10 cellular contexts compared by ENCODE assay signal in genomic region chr2:197322729-197323720, GRCh38. TPM values are rescaled to one million over a fixed set of nuclear protein-coding genes. Genes with fewer than 3 reads are reported as not detected.
DNase-seq lines count a peak whose midpoint lies in the region; ATAC-seq and TF ChIP-seq lines count a peak whose summit lies in the region.
"Had no signal": no experiment of that assay in that cellular context is flagged by ENCODE, and none has a peak within 500 bp of the region (broad histone marks: within the 10 kb centered on the region; RNA-seq: fewer than 3 reads in every experiment).

No MANE protein-coding gene starts in this region.

- H3K27me3 Mint-ChIP-seq in CD4-positive, CD25-positive, alpha-beta regulatory T cell, result no peaks in the 10 kb centered on the region
- no peaks in the 10 kb centered on the region for H3K27me3 Mint-ChIP-seq in activated naive CD8-positive, alpha-beta T cell treated with anti-CD3 and anti-CD28 coated beads, Interleukin-2, amount 10 ng/mL, durations not matched to agents 7 days and 5 days

- peak overlapping the region; percentile 69 for H3K27ac ChIP-seq in CD4-positive, CD25-positive, alpha-beta regulatory T cell (ENCODE audit: insufficient read depth, low read length, poor library complexity, severe bottlenecking)
- H3K27ac ChIP-seq in suprapubic skin (no peak overlapping the region), MM.1S (ENCODE audit: low read length) (no peak overlapping the region), upper lobe of left lung (peak overlapping the region in 1 of 4 donors; percentile 19)

- H3F3A ChIP-seq in MM.1S (ENCODE audit: insufficient read depth, low read length), result no peaks in the 10 kb centered on the region

- peak overlapping the region; percentile 77 for H3K4me3 ChIP-seq in CD4-positive, CD25-positive, alpha-beta regulatory T cell (ENCODE audit: low read depth, low read length)
- no peak overlapping the region for H3K4me3 ChIP-seq in suprapubic skin
- H3K4me3 ChIP-seq in MM.1S (ENCODE audit: low read length), result no peak overlapping the region
- H3K4me3 ChIP-seq in upper lobe of left lung, result no peak overlapping the region

- POLR2A ChIA-PET in activated naive CD8-positive, alpha-beta T cell treated with anti-CD3 and anti-CD28 coated beads, Interleukin-2, amount 10 ng/mL, durations not matched to agents 7 days and 5 days (lab: Charles Lee), result interaction anchor here (1.0 to 3.0 kb wide), 3 partner anchors 13 to 117 kb away, joined by 3 to 16 read pairs (median 3); partner anchors contain the start of gene ANKRD44

- no peaks in the 10 kb centered on the region for H3K27me3 ChIP-seq in CD4-positive, CD25-positive, alpha-beta regulatory T cell (ENCODE audit: control insufficient read depth, insufficient read depth, low read length)
- H3K27me3 ChIP-seq in suprapubic skin (no peaks in the 10 kb centered on the region), MM.1S (replicated peaks; ENCODE audit: insufficient read depth, low read length) (no peaks in the 10 kb centered on the region), upper lobe of left lung (no peaks in the 10 kb centered on the region)

- ATAC-seq in CD4-positive, CD25-positive, alpha-beta regulatory T cell (ENCODE audit: low read depth in 2 of 2), result peak; percentile 73 to 86
- ATAC-seq in GM19035 (IDR thresholded peaks at IDR 0.05; ENCODE audit: unreplicated experiment), result peak; percentile 58
- peak; percentile 47 for ATAC-seq in HG03159 (IDR thresholded peaks at IDR 0.05; ENCODE audit: unreplicated experiment)
- peak; percentile 78 for ATAC-seq in activated naive CD8-positive, alpha-beta T cell treated with anti-CD3 and anti-CD28 coated beads, Interleukin-2, amount 10 ng/mL, durations not matched to agents 7 days and 5 days (ENCODE audit: low read depth)
- ATAC-seq in upper lobe of left lung (ENCODE audit: low FRiP score in 2 of 2), result no peak
- ATAC-seq: right cardiac atrium had no signal

- no peak for TF ChIP-seq CTCF in suprapubic skin (IDR thresholded peaks at IDR 0.05)
- no peak for TF ChIP-seq CTCF in MM.1S (IDR thresholded peaks at IDR 0.05; ENCODE audit: low read length)
- TF ChIP-seq CTCF in upper lobe of left lung (IDR thresholded peaks at IDR 0.05), result no peak

- H2AFZ ChIP-seq in MM.1S (ENCODE audit: low read length), result no peak overlapping the region

- H3K9me2 ChIP-seq in MM.1S (replicated peaks; ENCODE audit: insufficient read depth, low read length), result no peaks in the 10 kb centered on the region

- DNase-seq in CD4-positive, CD25-positive, alpha-beta regulatory T cell, result peak in 2 of 3 donors; percentile 46 to 67
- DNase-seq in activated naive CD8-positive, alpha-beta T cell treated with anti-CD3 and anti-CD28 coated beads, Interleukin-2, amount 10 ng/mL, durations not matched to agents 7 days and 5 days, result peak; percentile 47
- DNase-seq in suprapubic skin (ENCODE audit: low spot score in 2 of 2) (no peak), RKO (ENCODE audit: low spot score) (no peak), MM.1S (no peak), upper lobe of left lung (no peak)
- DNase-seq: kidney, right cardiac atrium had no signal

- no peak overlapping the region for H3K9ac ChIP-seq in MM.1S (ENCODE audit: low read length)

- H3K4me1 ChIP-seq in CD4-positive, CD25-positive, alpha-beta regulatory T cell (ENCODE audit: control insufficient read depth, insufficient read depth, low read length, poor library complexity, severe bottlenecking), result peaks cover 44% of the 10 kb centered on the region
- H3K4me1 ChIP-seq in suprapubic skin (no peaks in the 10 kb centered on the region), MM.1S (ENCODE audit: low read length) (peaks cover 7% of the 10 kb centered on the region; the same call in 1 of the 2 replicates), upper lobe of left lung (peaks cover 0 to 7% (median 0%) of the 10 kb centered on the region in 4 donors)

- H3K27ac Mint-ChIP-seq in CD4-positive, CD25-positive, alpha-beta regulatory T cell, result peak overlapping the region; percentile 95 to 100 (median 99)
- peak overlapping the region; percentile 89 for H3K27ac Mint-ChIP-seq in activated naive CD8-positive, alpha-beta T cell treated with anti-CD3 and anti-CD28 coated beads, Interleukin-2, amount 10 ng/mL, durations not matched to agents 7 days and 5 days

- no peak overlapping the region for H3K4me2 ChIP-seq in MM.1S (ENCODE audit: low read depth, low read length)

- WGBS in suprapubic skin, result 72% methylated on average over 11 of the region's 11 CpGs
- WGBS in upper lobe of left lung, 2 donors, result 43 to 44% methylated on average over 11 of the region's 11 CpGs

- peaks cover 0 to 1% (median 0%) of the 10 kb centered on the region in 7 donors for H3K9me3 Mint-ChIP-seq in CD4-positive, CD25-positive, alpha-beta regulatory T cell
- H3K9me3 Mint-ChIP-seq in activated naive CD8-positive, alpha-beta T cell treated with anti-CD3 and anti-CD28 coated beads, Interleukin-2, amount 10 ng/mL, durations not matched to agents 7 days and 5 days, result no peaks in the 10 kb centered on the region

- TF ChIP-seq POLR2A in suprapubic skin (IDR thresholded peaks at IDR 0.05) (no peak), upper lobe of left lung (IDR thresholded peaks at IDR 0.05) (no peak)

- H3K36me3 Mint-ChIP-seq in CD4-positive, CD25-positive, alpha-beta regulatory T cell, result peaks cover 4% of the 10 kb centered on the region
- peaks cover 2% of the 10 kb centered on the region for H3K36me3 Mint-ChIP-seq in activated naive CD8-positive, alpha-beta T cell treated with anti-CD3 and anti-CD28 coated beads, Interleukin-2, amount 10 ng/mL, durations not matched to agents 7 days and 5 days

- no peaks in the 10 kb centered on the region for H3K36me3 ChIP-seq in CD4-positive, CD25-positive, alpha-beta regulatory T cell (ENCODE audit: control insufficient read depth, insufficient read depth, low read length)
- H3K36me3 ChIP-seq in suprapubic skin, result no peaks in the 10 kb centered on the region
- H3K36me3 ChIP-seq in MM.1S (replicated peaks; ENCODE audit: insufficient read depth, low read length), result no peaks in the 10 kb centered on the region
- no peaks in the 10 kb centered on the region for H3K36me3 ChIP-seq in upper lobe of left lung

- TF ChIP-seq EP300 in suprapubic skin (IDR thresholded peaks at IDR 0.05) (no peak), upper lobe of left lung (IDR thresholded peaks at IDR 0.05) (no peak)

- H3K9me3 ChIP-seq in CD4-positive, CD25-positive, alpha-beta regulatory T cell (ENCODE audit: control insufficient read depth in 2 of 2, low read length in 2 of 2), result no peaks in the 10 kb centered on the region
- H3K9me3 ChIP-seq in suprapubic skin, result no peaks in the 10 kb centered on the region
- H3K9me3 ChIP-seq in MM.1S (replicated peaks; ENCODE audit: insufficient read depth, low read length), result no peaks in the 10 kb centered on the region
- H3K9me3 ChIP-seq in upper lobe of left lung, result no peaks in the 10 kb centered on the region

- no peaks in the 10 kb centered on the region for H3K79me2 ChIP-seq in MM.1S (ENCODE audit: low read length)

- peak overlapping the region; percentile 38 to 85 (median 68) for H3K4me3 Mint-ChIP-seq in CD4-positive, CD25-positive, alpha-beta regulatory T cell
- H3K4me3 Mint-ChIP-seq in activated naive CD8-positive, alpha-beta T cell treated with anti-CD3 and anti-CD28 coated beads, Interleukin-2, amount 10 ng/mL, durations not matched to agents 7 days and 5 days, result peak overlapping the region; percentile 74

- H4K20me1 ChIP-seq in MM.1S (ENCODE audit: insufficient read depth, low read length), result no peaks in the 10 kb centered on the region

- H3K4me1 Mint-ChIP-seq in CD4-positive, CD25-positive, alpha-beta regulatory T cell, result peaks cover 25 to 74% (median 53%) of the 10 kb centered on the region in 4 donors
- H3K4me1 Mint-ChIP-seq in activated naive CD8-positive, alpha-beta T cell treated with anti-CD3 and anti-CD28 coated beads, Interleukin-2, amount 10 ng/mL, durations not matched to agents 7 days and 5 days, result peaks cover 40% of the 10 kb centered on the region

RNA-seq across cellular contexts. Expression of gene ANKRD44, which starts 12.4 kb away (rescaled TPM):
- 301 TPM for total RNA-seq in CD4-positive, CD25-positive, alpha-beta regulatory T cell
- 100 to 1,000 TPM in 1 of 4 donors, 10 to 100 TPM in 3; 69.6 to 104 (median 82.8) TPM for polyA plus RNA-seq in CD4-positive, CD25-positive, alpha-beta regulatory T cell
- 100 to 1,000 TPM; 240 to 243 TPM for total RNA-seq in activated naive CD8-positive, alpha-beta T cell treated with anti-CD3 and anti-CD28 coated beads, Interleukin-2, amount 10 ng/mL, durations not matched to agents 7 days and 5 days
- total RNA-seq in suprapubic skin (10 to 100 TPM in 3 of 4 donors, 1 to 10 TPM in 1; 6.3 to 34.4 (median 17.8) TPM), upper lobe of left lung (10 to 100 TPM; 41.0 to 91.1 (median 61.7) TPM)

Comparison
In these comparisons a context has a peak if more than half of its experiments do, and no peak if none do; other contexts are left out.
1. ATAC-seq: peak in CD4-positive, CD25-positive, alpha-beta regulatory T cell (2 of 2), GM19035 (single experiment), HG03159 (single experiment) and activated naive CD8-positive, alpha-beta T cell treated with anti-CD3 and anti-CD28 coated beads, Interleukin-2, amount 10 ng/mL, durations not matched to agents 7 days and 5 days (single experiment); none in upper lobe of left lung (0 of 2).
2. DNase-seq: peak in CD4-positive, CD25-positive, alpha-beta regulatory T cell (2 of 3) and activated naive CD8-positive, alpha-beta T cell treated with anti-CD3 and anti-CD28 coated beads, Interleukin-2, amount 10 ng/mL, durations not matched to agents 7 days and 5 days (single experiment); none in suprapubic skin (0 of 2), RKO (single experiment), MM.1S (single experiment) and upper lobe of left lung (0 of 2).